ENCODE assay signal across 8 cellular contexts in the genomic region with DNA sequence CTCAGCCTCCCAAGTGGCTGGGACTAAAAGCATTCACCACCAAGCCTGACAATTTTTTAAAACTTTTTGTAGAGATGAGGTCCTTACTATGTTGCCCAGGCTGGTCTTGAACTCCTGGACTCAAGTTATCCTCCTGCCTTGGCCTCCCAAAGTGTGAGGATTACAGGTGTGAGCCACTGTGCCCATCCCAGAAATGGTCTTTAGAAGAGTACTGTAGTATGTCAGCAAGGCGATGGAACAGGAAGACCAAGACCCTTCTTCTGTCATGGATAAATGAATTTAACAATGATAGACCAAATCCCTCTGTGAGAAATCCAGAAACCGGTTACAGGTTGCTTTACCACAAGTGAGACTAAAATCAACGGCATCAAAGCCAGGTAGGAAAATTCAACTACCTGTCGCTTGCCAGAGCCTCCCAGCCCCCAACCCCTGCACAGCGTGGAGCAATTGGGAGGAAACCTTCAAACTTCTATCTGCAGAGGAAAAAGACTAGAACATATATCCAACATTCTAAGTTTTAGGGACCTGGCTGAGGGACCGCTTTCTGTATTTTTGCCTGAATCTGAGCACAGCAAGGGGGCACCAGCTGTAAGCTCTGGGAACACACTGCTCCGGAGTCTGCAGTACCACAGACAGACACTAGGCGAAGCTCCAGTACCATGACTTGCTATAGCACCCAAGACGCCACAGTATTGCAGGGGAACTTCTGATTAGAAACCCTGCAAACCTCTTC. TPM values are rescaled to one million over a fixed set of nuclear protein-coding genes. Genes with fewer than 3 reads are reported as not detected.
A peak's percentile ranks its signal among the peaks of the same experiment; 100 is the strongest.
DNase-seq lines count a peak whose midpoint lies in the region; ATAC-seq, FAIRE-seq and TF ChIP-seq lines count a peak whose summit lies in the region.

No MANE protein-coding gene starts in this region.

- no peaks in the 10 kb centered on the region for H3K79me2 ChIP-seq in GM23338 (replicated peaks; ENCODE audit: insufficient read depth)
- H3K79me2 ChIP-seq in Karpas-422 (ENCODE audit: low read length), result no peaks in the 10 kb centered on the region

- H3K27me3 ChIP-seq in GM23338 (ENCODE audit: insufficient read depth) (no peaks in the 10 kb centered on the region), Karpas-422 (ENCODE audit: low read length) (no peaks in the 10 kb centered on the region), Peyer's patch (no peaks in the 10 kb centered on the region), thoracic aorta (replicated peaks; ENCODE audit: insufficient read depth) (no peaks in the 10 kb centered on the region)

- H3K9me3 ChIP-seq in Karpas-422 (ENCODE audit: low read length) (no peaks in the 10 kb centered on the region), Peyer's patch (no peaks in the 10 kb centered on the region), thoracic aorta (no peaks in the 10 kb centered on the region)

- no peaks in the 10 kb centered on the region for H3K36me3 Mint-ChIP-seq in GM23338 (ENCODE audit: low read depth)
- H3K36me3 Mint-ChIP-seq in activated T-cell treated with anti-CD3 and anti-CD28 coated beads, Interleukin-2, amount 50 U/mL, for 24 hours (ENCODE audit: low read depth), result no peaks in the 10 kb centered on the region

- H3K4me3 ChIP-seq in GM23338 (no peak overlapping the region), Karpas-422 (ENCODE audit: low read length) (no peak overlapping the region), Peyer's patch (no peak overlapping the region), thoracic aorta (no peak overlapping the region)

- H3K4me1 Mint-ChIP-seq in GM23338, result peaks cover 2% of the 10 kb centered on the region; the same call in 2 of the 3 replicates
- peaks cover 5% of the 10 kb centered on the region for H3K4me1 Mint-ChIP-seq in activated T-cell treated with anti-CD3 and anti-CD28 coated beads, Interleukin-2, amount 50 U/mL, for 24 hours (ENCODE audit: low read depth)

- H3F3A ChIP-seq in GM23338 (replicated peaks; ENCODE audit: low read depth), result no peaks in the 10 kb centered on the region

- peak; percentile 96 to 100 for TF ChIP-seq CTCF in GM23338 (conservative IDR thresholded peaks at IDR 0.05; ENCODE audit: low read depth in 2 of 2)
- peak; percentile 59 to 95 (median 91) for TF ChIP-seq CTCF in Peyer's patch (IDR thresholded peaks at IDR 0.05)
- TF ChIP-seq CTCF in thoracic aorta (IDR thresholded peaks at IDR 0.05), result peak; percentile 43

- no peaks in the 10 kb centered on the region for H3K4me1 ChIP-seq in GM23338 (ENCODE audit: insufficient read depth)
- H3K4me1 ChIP-seq in Karpas-422 (ENCODE audit: low read length), result no peaks in the 10 kb centered on the region
- no peaks in the 10 kb centered on the region for H3K4me1 ChIP-seq in Peyer's patch
- H3K4me1 ChIP-seq in thoracic aorta (ENCODE audit: control insufficient read depth in 1 of 2, low read depth in 2 of 2), result no peaks in the 10 kb centered on the region

- no peak overlapping the region for H3K27ac Mint-ChIP-seq in GM23338
- no peak overlapping the region for H3K27ac Mint-ChIP-seq in activated T-cell treated with anti-CD3 and anti-CD28 coated beads, Interleukin-2, amount 50 U/mL, for 24 hours

- ATAC-seq in GM23338 (peak; percentile 100), thoracic aorta (ENCODE audit: insufficient number of reproducible peaks, low FRiP score, low read depth) (no peak)

- DNase-seq in GM23338 (ENCODE audit: low spot score) (peak; percentile 97), Karpas-422 (peak; percentile 93), Peyer's patch (peak; percentile 72 to 93 (median 77)), fibroblast of the conjunctiva (ENCODE audit: low read depth) (peak; percentile 76), occipital lobe (lab: John Stamatoyannopoulos, UW) (peak; percentile 32), thoracic aorta (ENCODE audit: low spot score) (peak; percentile 7)
- peak; percentile 76 for DNase-seq in activated T-cell treated with anti-CD3 and anti-CD28 coated beads, Interleukin-2, amount 50 U/mL, for 24 hours

- H3K9ac ChIP-seq in Karpas-422 (ENCODE audit: low read length), result no peak overlapping the region

- H4K20me1 ChIP-seq in GM23338 (replicated peaks; ENCODE audit: insufficient read depth), result no peaks in the 10 kb centered on the region
- H4K20me1 ChIP-seq in Karpas-422 (ENCODE audit: insufficient read depth, low read depth, low read length), result no peaks in the 10 kb centered on the region; the same call in 1 of the 2 replicates

- H3K27ac ChIP-seq in GM23338 (ENCODE audit: low read depth), result no peak overlapping the region
- no peak overlapping the region for H3K27ac ChIP-seq in Karpas-422 (ENCODE audit: low read length)
- H3K27ac ChIP-seq in Peyer's patch, result no peak overlapping the region
- no peak overlapping the region for H3K27ac ChIP-seq in thoracic aorta

- TF ChIP-seq POLR2A in Peyer's patch (IDR thresholded peaks at IDR 0.05), result no peak

- H3K4me3 Mint-ChIP-seq in GM23338, result no peak overlapping the region
- H3K4me3 Mint-ChIP-seq in activated T-cell treated with anti-CD3 and anti-CD28 coated beads, Interleukin-2, amount 50 U/mL, for 24 hours, result no peak overlapping the region

- H3K9me2 ChIP-seq in GM23338 (ENCODE audit: insufficient read depth), result no peaks in the 10 kb centered on the region
- no peaks in the 10 kb centered on the region for H3K9me2 ChIP-seq in Karpas-422 (replicated peaks; ENCODE audit: insufficient read depth, low read length)

- FAIRE-seq in G401.6 (lab: Jason Lieb, UNC), result peak; percentile 71

- no peak overlapping the region for H3K4me2 ChIP-seq in GM23338
- H3K4me2 ChIP-seq in Karpas-422 (ENCODE audit: low read depth, low read length, poor library complexity, severe bottlenecking), result no peak overlapping the region

- H3K36me3 ChIP-seq in GM23338 (ENCODE audit: insufficient read depth), result no peaks in the 10 kb centered on the region
- no peaks in the 10 kb centered on the region for H3K36me3 ChIP-seq in Karpas-422 (ENCODE audit: insufficient read depth, low read length)
- no peaks in the 10 kb centered on the region for H3K36me3 ChIP-seq in Peyer's patch
- H3K36me3 ChIP-seq in thoracic aorta, result no peaks in the 10 kb centered on the region

- H2AFZ ChIP-seq in GM23338 (no peak overlapping the region), Karpas-422 (ENCODE audit: low read length) (no peak overlapping the region)

- H3K9me3 Mint-ChIP-seq in GM23338, result no peaks in the 10 kb centered on the region
- H3K9me3 Mint-ChIP-seq in activated T-cell treated with anti-CD3 and anti-CD28 coated beads, Interleukin-2, amount 50 U/mL, for 24 hours, result no peaks in the 10 kb centered on the region

- no peaks in the 10 kb centered on the region for H3K27me3 Mint-ChIP-seq in GM23338 (ENCODE audit: insufficient read depth, low read depth, poor library complexity)
- peaks cover 48% of the 10 kb centered on the region for H3K27me3 Mint-ChIP-seq in activated T-cell treated with anti-CD3 and anti-CD28 coated beads, Interleukin-2, amount 50 U/mL, for 24 hours

TF ChIP-seq in GM23338, 12 proteins besides CTCF, POLR2A, EP300 and RAD21 (continues in another document):
- TF ChIP-seq ZNF331 (CRISPR knock-in tag; IDR thresholded peaks at IDR 0.05; ENCODE audit: low read depth) (no peak), ETS1 (IDR thresholded peaks at IDR 0.05) (no peak), CREB1 (CRISPR knock-in tag; IDR thresholded peaks at IDR 0.05; ENCODE audit: low read depth) (no peak)

RNA-seq across cellular contexts. Expression of gene CPSF6, which starts 51.3 kb away (rescaled TPM):
- 80.7 and 85.9 TPM in 2 replicates for total RNA-seq in GM23338 (2014; rRNA removed; shearing (Covaris generic))
- 115 and 136 TPM in 2 replicates for polyA plus RNA-seq in GM23338 (2016; fragmentation: Nextera tagmentation; extraction: Ambion mirVana)
- total RNA-seq in Karpas-422 (2014; rRNA removed; shearing (Covaris generic); ENCODE audit: low replicate concordance), result 93.8 and 182 TPM in 2 replicates
- total RNA-seq in Peyer's patch, result 10 to 100 TPM; 25.0 to 41.6 (median 41.3) TPM
- 113 TPM for total RNA-seq in occipital lobe
- total RNA-seq in thoracic aorta, result 10 to 100 TPM; 27.5 to 48.7 TPM

RNA-seq across cellular contexts. Expression of gene LYZ, which starts 57.5 kb away (rescaled TPM):
- total RNA-seq in GM23338 (2014; rRNA removed; shearing (Covaris generic)), result not detected in 2 replicates
- 0.16 TPM in 1 of 2 replicates, not detected in the other for polyA plus RNA-seq in GM23338 (2016; fragmentation: Nextera tagmentation; extraction: Ambion mirVana)
- not detected in 2 replicates for total RNA-seq in Karpas-422 (2014; rRNA removed; shearing (Covaris generic); ENCODE audit: low replicate concordance)
- total RNA-seq in Peyer's patch (100 to 1,000 TPM in 3 of 4 donors, 10 to 100 TPM in 1; 83.4 to 760 (median 129) TPM), occipital lobe (4.5 TPM), thoracic aorta (10 to 100 TPM; 91.2 to 99.9 TPM)

Comparison
In these comparisons a context has a peak if more than half of its experiments do, and no peak if none do; other contexts are left out.
1. DNase-seq: peak in every context shown above with its lines; median percentile 97 in GM23338; 93 in Karpas-422; 77 in Peyer's patch; 76 in activated T-cell treated with anti-CD3 and anti-CD28 coated beads, Interleukin-2, amount 50 U/mL, for 24 hours; 76 in fibroblast of the conjunctiva; 32 in occipital lobe; 7 in thoracic aorta.
2. CTCF ChIP-seq: peak in every context shown above with its lines; median percentile 98 in GM23338; 91 in Peyer's patch; 43 in thoracic aorta.
3. RNA of gene LYZ, which starts 57.5 kb away (total RNA-seq): 83.4 to 760 TPM in Peyer's patch and 91.2 to 99.9 TPM in thoracic aorta; 4.5 TPM in occipital lobe (single experiment), not detected in GM23338 and not detected in Karpas-422; every median in the first group is over 10 times any median in the second.